1 cellular context compared by ENCODE assay signal in the genomic region with DNA sequence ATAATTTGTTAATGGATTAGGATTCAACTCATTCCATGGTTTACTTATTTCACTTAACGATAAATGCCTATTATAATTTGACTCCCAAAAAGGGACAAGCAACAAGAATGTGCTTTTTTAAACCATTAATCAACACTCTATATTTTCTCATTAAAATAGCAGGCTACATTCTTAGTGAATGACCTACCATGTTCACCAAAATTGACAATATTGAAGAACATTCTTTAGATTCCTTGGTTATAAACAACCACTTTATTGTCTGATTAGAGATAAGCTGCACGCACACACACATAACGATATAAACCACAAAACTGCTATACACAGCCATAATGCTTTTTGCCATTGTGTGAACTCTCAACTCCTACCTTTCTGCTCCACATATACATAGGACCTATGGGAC.
TF ChIP-seq lines count a peak whose summit lies in the region.

No MANE protein-coding gene starts in this region.

TF ChIP-seq in SK-N-SH treated with all-trans-retinoic acid at 6 μM for 48 hours, 23 proteins besides CTCF, POLR2A, EP300 and RAD21 (continued from another document):
- TF ChIP-seq, protein P1, sequence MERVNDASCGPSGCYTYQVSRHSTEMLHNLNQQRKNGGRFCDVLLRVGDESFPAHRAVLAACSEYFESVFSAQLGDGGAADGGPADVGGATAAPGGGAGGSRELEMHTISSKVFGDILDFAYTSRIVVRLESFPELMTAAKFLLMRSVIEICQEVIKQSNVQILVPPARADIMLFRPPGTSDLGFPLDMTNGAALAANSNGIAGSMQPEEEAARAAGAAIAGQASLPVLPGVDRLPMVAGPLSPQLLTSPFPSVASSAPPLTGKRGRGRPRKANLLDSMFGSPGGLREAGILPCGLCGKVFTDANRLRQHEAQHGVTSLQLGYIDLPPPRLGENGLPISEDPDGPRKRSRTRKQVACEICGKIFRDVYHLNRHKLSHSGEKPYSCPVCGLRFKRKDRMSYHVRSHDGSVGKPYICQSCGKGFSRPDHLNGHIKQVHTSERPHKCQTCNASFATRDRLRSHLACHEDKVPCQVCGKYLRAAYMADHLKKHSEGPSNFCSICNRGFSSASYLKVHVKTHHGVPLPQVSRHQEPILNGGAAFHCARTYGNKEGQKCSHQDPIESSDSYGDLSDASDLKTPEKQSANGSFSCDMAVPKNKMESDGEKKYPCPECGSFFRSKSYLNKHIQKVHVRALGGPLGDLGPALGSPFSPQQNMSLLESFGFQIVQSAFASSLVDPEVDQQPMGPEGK (CRISPR knock-in tag; IDR thresholded peaks at IDR 0.05; ENCODE audit: borderline replicate concordance): no peak
- TF ChIP-seq SNAI2 (CRISPR knock-in tag; IDR thresholded peaks at IDR 0.05) (no peak), BACH2 (CRISPR knock-in tag; IDR thresholded peaks at IDR 0.05; ENCODE audit: borderline replicate concordance) (no peak), ZNF8 (CRISPR knock-in tag; IDR thresholded peaks at IDR 0.05) (no peak), TOX (CRISPR knock-in tag; IDR thresholded peaks at IDR 0.05; ENCODE audit: borderline replicate concordance) (no peak)
- TF ChIP-seq, protein P2, sequence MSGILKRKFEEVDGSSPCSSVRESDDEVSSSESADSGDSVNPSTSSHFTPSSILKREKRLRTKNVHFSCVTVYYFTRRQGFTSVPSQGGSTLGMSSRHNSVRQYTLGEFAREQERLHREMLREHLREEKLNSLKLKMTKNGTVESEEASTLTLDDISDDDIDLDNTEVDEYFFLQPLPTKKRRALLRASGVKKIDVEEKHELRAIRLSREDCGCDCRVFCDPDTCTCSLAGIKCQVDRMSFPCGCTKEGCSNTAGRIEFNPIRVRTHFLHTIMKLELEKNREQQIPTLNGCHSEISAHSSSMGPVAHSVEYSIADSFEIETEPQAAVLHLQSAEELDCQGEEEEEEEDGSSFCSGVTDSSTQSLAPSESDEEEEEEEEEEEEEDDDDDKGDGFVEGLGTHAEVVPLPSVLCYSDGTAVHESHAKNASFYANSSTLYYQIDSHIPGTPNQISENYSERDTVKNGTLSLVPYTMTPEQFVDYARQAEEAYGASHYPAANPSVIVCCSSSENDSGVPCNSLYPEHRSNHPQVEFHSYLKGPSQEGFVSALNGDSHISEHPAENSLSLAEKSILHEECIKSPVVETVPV (CRISPR knock-in tag; IDR thresholded peaks at IDR 0.05): peak; percentile 41; the same call in 1 of the 2 replicates
